Comparison of ENCODE assay signal across 8 cellular contexts in genomic region chr15:78034495-78035191, GRCh38. TPM values are rescaled to one million over a fixed set of nuclear protein-coding genes. Genes with fewer than 3 reads are reported as not detected.
DNase-seq lines count a peak whose midpoint lies in the region; ATAC-seq, FAIRE-seq and TF ChIP-seq lines count a peak whose summit lies in the region.

No MANE protein-coding gene starts in this region.

- ATAC-seq in GM18868 (IDR thresholded peaks at IDR 0.05; ENCODE audit: unreplicated experiment) = peak; percentile 87
- ATAC-seq in HG03045 (IDR thresholded peaks at IDR 0.05; ENCODE audit: unreplicated experiment) = peak; percentile 73
- peak; percentile 62 for ATAC-seq in K562
- ATAC-seq in naive thymus-derived CD4-positive, alpha-beta T cell = peak; percentile 87
- peak; percentile 97 for ATAC-seq in stimulated activated naive CD8-positive, alpha-beta T cell treated with anti-CD3 and anti-CD28 coated beads, Interleukin-15, amount 100 ng/mL, for 72 hours
- no peak for ATAC-seq in GM18519 (IDR thresholded peaks at IDR 0.05; ENCODE audit: low FRiP score, unreplicated experiment)

- no peak for TF ChIP-seq RAD21 in K562 (CRISPR knock-in tag; conservative IDR thresholded peaks at IDR 0.05 in 1 of 2, IDR thresholded peaks at IDR 0.05 in 1 of 2)

- in situ Hi-C loops in K562 (cut with MboI) = no loop called here

- no peak for TF ChIP-seq CTCF in K562 (IDR thresholded peaks at IDR 0.05 in 2 of 3, conservative IDR thresholded peaks at IDR 0.05 in 1 of 3; ENCODE audit: insufficient read depth in 2 of 3, low read depth in 1 of 3, low read length in 3 of 3)

- no peaks in the 10 kb centered on the region for H3K79me2 ChIP-seq in K562 (ENCODE audit: control insufficient read depth, insufficient read depth, low read length)

- H3K4me1 ChIP-seq in K562 (replicated peaks in 1 of 2; ENCODE audit: control insufficient read depth in 2 of 2, insufficient read depth in 2 of 2, low read length in 2 of 2) = peaks cover 0 to 24% of the 10 kb centered on the region in 2 experiments; a peak in 4 of 5 replicates
- peaks cover 60% of the 10 kb centered on the region in 2 donors for H3K4me1 ChIP-seq in naive thymus-derived CD4-positive, alpha-beta T cell (ENCODE audit: control insufficient read depth in 2 of 2, insufficient read depth in 2 of 2, low read length in 2 of 2)

- no peaks in the 10 kb centered on the region for H3K9me1 ChIP-seq in K562 (ENCODE audit: control insufficient read depth, insufficient read depth, low read length)

- intact Hi-C loops in K562 (cut with micrococcal nuclease) = no loop called here
- intact Hi-C loops in naive thymus-derived CD4-positive, alpha-beta T cell (cut with micrococcal nuclease) = loop anchor here (1.0 to 2.0 kb wide), 9 partner anchors 8 to 74 kb away; partner anchors contain the start of gene TBC1D2B (in 1 of the 2)

- DNase-seq in T-helper 9 cell (peak; percentile 70), K562 (ENCODE audit: extremely low read depth in 1 of 4, low spot score in 3 of 4) (peak in 1 of 4 experiments; percentile 14), iPS-NIHi7 (ENCODE audit: extremely low spot score) (no peak)
- peak; percentile 33 to 78 (median 75) for DNase-seq in naive thymus-derived CD4-positive, alpha-beta T cell
- peak; percentile 62 to 89 for DNase-seq in stimulated activated naive CD8-positive, alpha-beta T cell treated with anti-CD3 and anti-CD28 coated beads, Interleukin-15, amount 100 ng/mL, for 72 hours

- H3K9ac ChIP-seq in K562 (ENCODE audit: insufficient read depth in 1 of 2, low read depth in 2 of 2, low read length in 2 of 2) = 0 out of 4 replicates have a peak overlapping the region, but pooled peaks of 1 of the 2 experiments have one; percentile 47

- H3K27me3 ChIP-seq in K562 (ENCODE audit: control insufficient read depth in 2 of 2, insufficient read depth in 2 of 2, low read length in 2 of 2) = no peaks in the 10 kb centered on the region
- H3K27me3 ChIP-seq in naive thymus-derived CD4-positive, alpha-beta T cell (ENCODE audit: control insufficient read depth in 2 of 2, insufficient read depth in 2 of 2, low read length in 2 of 2) = no peaks in the 10 kb centered on the region

- no peak overlapping the region for H2AFZ ChIP-seq in K562 (ENCODE audit: low read depth, low read length)

- TF ChIP-seq POLR2A in K562 (conservative IDR thresholded peaks at IDR 0.05) = no peak

- no peak overlapping the region for H3K4me2 ChIP-seq in K562 (ENCODE audit: insufficient read depth, low read length)

- peak overlapping the region; percentile 71 to 97 (median 92) for H3K27ac Mint-ChIP-seq in naive thymus-derived CD4-positive, alpha-beta T cell
- H3K27ac Mint-ChIP-seq in stimulated activated naive CD8-positive, alpha-beta T cell treated with anti-CD3 and anti-CD28 coated beads, Interleukin-15, amount 100 ng/mL, for 72 hours = peak overlapping the region; percentile 61 to 73

- H3K36me3 ChIP-seq in K562 (ENCODE audit: control insufficient read depth, insufficient read depth, low read length) = peaks cover 3% of the 10 kb centered on the region; the same call in 1 of the 3 replicates
- peaks cover 0 to 5% (median 0%) of the 10 kb centered on the region in 3 experiments for H3K36me3 ChIP-seq in naive thymus-derived CD4-positive, alpha-beta T cell (ENCODE audit: control insufficient read depth in 2 of 3, insufficient read depth in 3 of 3, low read length in 3 of 3)

- TF ChIP-seq EP300 in K562 (IDR thresholded peaks at IDR 0.05; ENCODE audit: low read length) = no peak

- H3K4me3 Mint-ChIP-seq in naive thymus-derived CD4-positive, alpha-beta T cell = peak overlapping the region; percentile 56 to 82 (median 77)
- H3K4me3 Mint-ChIP-seq in stimulated activated naive CD8-positive, alpha-beta T cell treated with anti-CD3 and anti-CD28 coated beads, Interleukin-15, amount 100 ng/mL, for 72 hours = peak overlapping the region; percentile 57 to 63

- no peaks in the 10 kb centered on the region for H3K9me3 ChIP-seq in K562 (replicated peaks; ENCODE audit: control insufficient read depth, insufficient read depth, low read depth, low read length)
- H3K9me3 ChIP-seq in naive thymus-derived CD4-positive, alpha-beta T cell (ENCODE audit: control insufficient read depth in 2 of 3, low read length in 3 of 3) = no peaks in the 10 kb centered on the region

- WGBS in K562 (ENCODE audit: insufficient coverage, low coverage, missing lambda C conversion rate) = 37% methylated on average over 13 of the region's 13 CpGs

- CTCF ChIA-PET in K562 (lab: Yijun Ruan, JAX; ENCODE audit: low intra/inter-chr PET ratio) = interaction anchor here (0.6 kb wide), 1 partner anchor 1053 kb away, joined by 3 read pairs; no protein-coding TSS in a partner anchor
- CTCF ChIA-PET in naive thymus-derived CD4-positive, alpha-beta T cell (lab: Charles Lee) = interaction anchor here (0.6 to 2.8 kb wide), 14 partner anchors 10 to 206 kb away, joined by 4 to 15 read pairs (median 5); no protein-coding TSS in a partner anchor

- no peak for FAIRE-seq in K562 (lab: Jason Lieb, UNC)

- H3K4me1 Mint-ChIP-seq in naive thymus-derived CD4-positive, alpha-beta T cell = peaks cover 65 to 84% (median 76%) of the 10 kb centered on the region in 7 donors
- H3K4me1 Mint-ChIP-seq in stimulated activated naive CD8-positive, alpha-beta T cell treated with anti-CD3 and anti-CD28 coated beads, Interleukin-15, amount 100 ng/mL, for 72 hours = peaks cover 83% of the 10 kb centered on the region

- no peak overlapping the region for H3K4me3 ChIP-seq in K562
- peak overlapping the region; percentile 21 for H3K4me3 ChIP-seq in naive thymus-derived CD4-positive, alpha-beta T cell (ENCODE audit: low read length)

- no TSS peak for BruUV-seq in K562 (replicated peaks; lab: Mats Ljungman, UMichigan)

- H3K36me3 Mint-ChIP-seq in naive thymus-derived CD4-positive, alpha-beta T cell = peaks cover 0 to 25% (median 8%) of the 10 kb centered on the region in 5 donors

- H3K27me3 Mint-ChIP-seq in naive thymus-derived CD4-positive, alpha-beta T cell = no peaks in the 10 kb centered on the region
- no peaks in the 10 kb centered on the region for H3K27me3 Mint-ChIP-seq in stimulated activated naive CD8-positive, alpha-beta T cell treated with anti-CD3 and anti-CD28 coated beads, Interleukin-15, amount 100 ng/mL, for 72 hours

- POLR2A ChIA-PET in K562 (lab: Yijun Ruan, JAX) = interaction anchor here (1.0 to 1.8 kb wide), 2 partner anchors 11 to 335 kb away, joined by 3 to 5 read pairs; no protein-coding TSS in a partner anchor
- POLR2A ChIA-PET in naive thymus-derived CD4-positive, alpha-beta T cell (lab: Charles Lee) = interaction anchor here (0.8 to 5.7 kb wide), 16 partner anchors 9 to 839 kb away, joined by 3 to 78 read pairs (median 4); partner anchors contain the start of genes DNAJA4, MORF4L1 and TBC1D2B

- H4K20me1 ChIP-seq in K562 (replicated peaks; ENCODE audit: control insufficient read depth, insufficient read depth, low read length) = 0 out of 2 replicates have a peak, but pooled peaks cover 7% of the 10 kb centered on the region

- no peaks in the 10 kb centered on the region for H3K9me3 Mint-ChIP-seq in naive thymus-derived CD4-positive, alpha-beta T cell
- no peaks in the 10 kb centered on the region for H3K9me3 Mint-ChIP-seq in stimulated activated naive CD8-positive, alpha-beta T cell treated with anti-CD3 and anti-CD28 coated beads, Interleukin-15, amount 100 ng/mL, for 72 hours

- H3K27ac ChIP-seq in K562 (ENCODE audit: extremely low read depth, low read depth, low read length) = no peak overlapping the region
- peak overlapping the region; percentile 42 for H3K27ac ChIP-seq in naive thymus-derived CD4-positive, alpha-beta T cell (ENCODE audit: low read depth, low read length)

RNA-seq across cellular contexts. Expression of gene TBC1D2B, which starts 42.9 kb away (rescaled TPM):
- total RNA-seq in K562 (2011; cell fraction: chromatin; rRNA removed; ENCODE audit: low replicate concordance) = 51.5 and 55.8 TPM in 2 replicates
- total RNA-seq in K562 (2011; cell fraction: nucleolus; rRNA removed) = 24.0 and 27.9 TPM in 2 replicates
- total RNA-seq in K562 (2011; cell fraction: nucleoplasm; rRNA removed) = 23.0 and 24.5 TPM in 2 replicates
- total RNA-seq in K562 (2014; rRNA removed) = 5.1 and 6.2 TPM in 2 replicates
- total RNA-seq in K562 (2014; rRNA removed; fragmentation: Illumina TruSeq; extraction: Trizol) = 8.9 and 9.3 TPM in 2 replicates
- total RNA-seq in K562 (2015; rRNA removed; fragmentation: Illumina TruSeq; extraction: Trizol) = 7.8 and 8.9 TPM in 2 replicates
- total RNA-seq in K562 (2021) = 10.1 and 10.7 TPM in 2 replicates
- polyA plus RNA-seq in K562 (2011; rRNA removed) = 13.7 and 16.3 TPM in 2 replicates
- polyA plus RNA-seq in K562 (2011; cell fraction: cytosol; rRNA removed) = 9.0 and 12.5 TPM in 2 replicates
- 28.9 and 35.0 TPM in 2 replicates for polyA plus RNA-seq in K562 (2011; cell fraction: nucleus; rRNA removed)
- polyA plus RNA-seq in K562 (2012) = 5.8 and 15.9 TPM in 2 replicates
- polyA plus RNA-seq in K562 (2014; fragmentation: Illumina TruSeq; extraction: Trizol) = 7.7 and 9.2 TPM in 2 replicates
- under 1 TPM; 0.15 to 0.48 TPM for polyA plus RNA-seq in K562 (2014; fragmentation: Nextera tagmentation; extraction: Ambion mirVana)
- 6.5 and 6.9 TPM in 2 replicates for polyA plus RNA-seq in K562 (2014; rRNA removed)
- 10.0 and 13.7 TPM in 2 replicates for polyA minus RNA-seq in K562 (2011; rRNA and poly(A)+ RNA removed)
- 5.5 and 8.6 TPM in 2 replicates for polyA minus RNA-seq in K562 (2011; cell fraction: cytosol; rRNA and poly(A)+ RNA removed)
- 7.5 and 11.8 TPM in 2 replicates for polyA minus RNA-seq in K562 (2011; cell fraction: nucleus; rRNA and poly(A)+ RNA removed)
- 100 to 1,000 TPM in 2 of 5 experiments, 10 to 100 TPM in 3; 69.7 to 119 (median 86.1) TPM for total RNA-seq in naive thymus-derived CD4-positive, alpha-beta T cell
- 10 to 100 TPM in 1 of 2 donors, 1 to 10 TPM in 1; 7.4 to 14.5 TPM for polyA plus RNA-seq in naive thymus-derived CD4-positive, alpha-beta T cell

RNA-seq across cellular contexts. Expression of gene SH2D7, which starts 57.7 kb away (rescaled TPM):
- not detected in 2 replicates for total RNA-seq in K562 (2011; cell fraction: chromatin; rRNA removed; ENCODE audit: low replicate concordance)
- total RNA-seq in K562 (2011; cell fraction: nucleolus; rRNA removed) = not detected in 2 replicates
- total RNA-seq in K562 (2011; cell fraction: nucleoplasm; rRNA removed) = not detected in 2 replicates
- total RNA-seq in K562 (2014; rRNA removed) = not detected in 2 replicates
- total RNA-seq in K562 (2014; rRNA removed; fragmentation: Illumina TruSeq; extraction: Trizol) = not detected in 2 replicates
- not detected in 2 replicates for total RNA-seq in K562 (2015; rRNA removed; fragmentation: Illumina TruSeq; extraction: Trizol)
- not detected in 2 replicates for total RNA-seq in K562 (2021)
- not detected in 2 replicates for polyA plus RNA-seq in K562 (2011; rRNA removed)
- not detected in 2 replicates for polyA plus RNA-seq in K562 (2011; cell fraction: cytosol; rRNA removed)
- polyA plus RNA-seq in K562 (2011; cell fraction: nucleus; rRNA removed) = not detected in 2 replicates
- polyA plus RNA-seq in K562 (2012) = 0.10 and 0.19 TPM in 2 replicates
- polyA plus RNA-seq in K562 (2014; fragmentation: Illumina TruSeq; extraction: Trizol) = not detected in 2 replicates
- polyA plus RNA-seq in K562 (2014; fragmentation: Nextera tagmentation; extraction: Ambion mirVana) = not detected
- polyA plus RNA-seq in K562 (2014; rRNA removed) = not detected in 2 replicates
- not detected in 2 replicates for polyA minus RNA-seq in K562 (2011; rRNA and poly(A)+ RNA removed)
- not detected in 2 replicates for polyA minus RNA-seq in K562 (2011; cell fraction: cytosol; rRNA and poly(A)+ RNA removed)
- not detected in 2 replicates for polyA minus RNA-seq in K562 (2011; cell fraction: nucleus; rRNA and poly(A)+ RNA removed)
- total RNA-seq in naive thymus-derived CD4-positive, alpha-beta T cell = not detected
- polyA plus RNA-seq in naive thymus-derived CD4-positive, alpha-beta T cell = not detected
